1 cellular context compared by ENCODE assay signal in genomic region chr2:68063797-68064646, GRCh38.
TF ChIP-seq lines count a peak whose summit lies in the region.
"Not testable (repeated sequence)": the region's sequence is repeated elsewhere in the genome, so short reads cannot be mapped to it uniquely, and the experiment has no call there.

No MANE protein-coding gene starts in this region.

TF ChIP-seq in HepG2, 621 proteins besides CTCF, POLR2A, EP300 and RAD21 (continued from another document and continues in another):
- TF ChIP-seq ZHX1 (CRISPR knock-in tag; IDR thresholded peaks at IDR 0.05; ENCODE audit: low read depth) (peak; percentile 45; the same call in 1 of the 2 replicates), PHF20 (CRISPR knock-in tag; IDR thresholded peaks at IDR 0.05) (peak; percentile 47; the same call in 1 of the 2 replicates), HDAC2 (CRISPR knock-in tag; IDR thresholded peaks at IDR 0.05) (peak; percentile 11; the same call in 1 of the 2 replicates), THAP9 (CRISPR knock-in tag; IDR thresholded peaks at IDR 0.05; ENCODE audit: borderline replicate concordance) (peak; percentile 84), NR2C2 (CRISPR knock-in tag; IDR thresholded peaks at IDR 0.05; ENCODE audit: borderline replicate concordance) (0 out of 2 replicates have a peak, but pooled peaks have one; percentile 30), ZNF782 (CRISPR knock-in tag; IDR thresholded peaks at IDR 0.05; ENCODE audit: borderline replicate concordance) (peak; percentile 29; the same call in 1 of the 2 replicates), ZNF275 (CRISPR knock-in tag; IDR thresholded peaks at IDR 0.05; ENCODE audit: borderline replicate concordance) (peak; percentile 85; the same call in 1 of the 2 replicates), KDM5B (CRISPR knock-in tag; IDR thresholded peaks at IDR 0.05; ENCODE audit: borderline replicate concordance) (peak; percentile 75; the same call in 1 of the 2 replicates), ZNF44 (CRISPR knock-in tag; IDR thresholded peaks at IDR 0.05) (0 out of 2 replicates have a peak, but pooled peaks have one; percentile 13), FOXK1 (CRISPR knock-in tag; IDR thresholded peaks at IDR 0.05; ENCODE audit: borderline replicate concordance, low read depth) (peak; percentile 45), GABPB1 (CRISPR knock-in tag; IDR thresholded peaks at IDR 0.05) (peak; percentile 34; the same call in 1 of the 2 replicates), MYC (CRISPR knock-in tag; IDR thresholded peaks at IDR 0.05; ENCODE audit: borderline replicate concordance) (peak; percentile 63; the same call in 1 of the 2 replicates), NONO (CRISPR knock-in tag; conservative IDR thresholded peaks at IDR 0.05) (peak; percentile 53; the same call in 1 of the 2 replicates), YEATS4 (CRISPR knock-in tag; IDR thresholded peaks at IDR 0.05; ENCODE audit: borderline replicate concordance) (peak; percentile 47; the same call in 1 of the 2 replicates), HIVEP1 (CRISPR knock-in tag; IDR thresholded peaks at IDR 0.05) (peak; percentile 86), ZNF576 (CRISPR knock-in tag; IDR thresholded peaks at IDR 0.05) (0 out of 2 replicates have a peak, but pooled peaks have one; percentile 46), MAZ (CRISPR knock-in tag; IDR thresholded peaks at IDR 0.05; ENCODE audit: low read depth) (0 out of 2 replicates have a peak, but pooled peaks have one; percentile 14), FOXA1 (CRISPR knock-in tag; IDR thresholded peaks at IDR 0.05) (0 out of 2 replicates have a peak, but pooled peaks have one; percentile 9), DZIP1 (CRISPR knock-in tag; IDR thresholded peaks at IDR 0.05) (0 out of 2 replicates have a peak, but pooled peaks have one; percentile 60), HOXD1 (CRISPR knock-in tag; IDR thresholded peaks at IDR 0.05) (0 out of 2 replicates have a peak, but pooled peaks have one; percentile 31), PITX1 (CRISPR knock-in tag; IDR thresholded peaks at IDR 0.05) (peak; percentile 92), BCL3 (CRISPR knock-in tag; IDR thresholded peaks at IDR 0.05) (peak; percentile 24; the same call in 1 of the 2 replicates), CREB1 (CRISPR knock-in tag; IDR thresholded peaks at IDR 0.05) (peak; percentile 19; the same call in 1 of the 2 replicates), PAXIP1 (CRISPR knock-in tag; conservative IDR thresholded peaks at IDR 0.05) (peak; percentile 64), ZNF691 (CRISPR knock-in tag; IDR thresholded peaks at IDR 0.05; ENCODE audit: borderline replicate concordance, low read depth) (0 out of 2 replicates have a peak, but pooled peaks have one; percentile 23), ZGPAT (CRISPR knock-in tag; IDR thresholded peaks at IDR 0.05) (peak; percentile 18; the same call in 1 of the 2 replicates), HNF1B (CRISPR knock-in tag; IDR thresholded peaks at IDR 0.05) (0 out of 2 replicates have a peak, but pooled peaks have one; percentile 4), KAT7 (CRISPR knock-in tag; IDR thresholded peaks at IDR 0.05; ENCODE audit: borderline replicate concordance) (peak; percentile 81; the same call in 1 of the 2 replicates), HOXA3 (CRISPR knock-in tag; IDR thresholded peaks at IDR 0.05) (peak; percentile 47; the same call in 1 of the 2 replicates), ZFP91 (CRISPR knock-in tag; IDR thresholded peaks at IDR 0.05; ENCODE audit: borderline replicate concordance) (peak; percentile 61)
- TF ChIP-seq NONO (IDR thresholded peaks at IDR 0.05); MAZ (IDR thresholded peaks at IDR 0.05; ENCODE audit: borderline replicate concordance, low read depth, low read length); FOXA1 (IDR thresholded peaks at IDR 0.05); CREB1 (IDR thresholded peaks at IDR 0.05): not testable (repeated sequence)
